14 cellular contexts compared by ENCODE assay signal in genomic region chr19:13983213-13983889, GRCh38. TPM values are rescaled to one million over a fixed set of nuclear protein-coding genes. Genes with fewer than 3 reads are reported as not detected.
DNase-seq lines count a peak whose midpoint lies in the region; FAIRE-seq and TF ChIP-seq lines count a peak whose summit lies in the region.
"Had no signal": no experiment of that assay in that cellular context is flagged by ENCODE, and none has a peak within 500 bp of the region (broad histone marks: within the 10 kb centered on the region; RNA-seq: fewer than 3 reads in every experiment).

No MANE protein-coding gene starts in this region.

- H3K36me3 Mint-ChIP-seq in H9 (ENCODE audit: insufficient read depth in 1 of 3, low read depth in 3 of 3) = no peaks in the 10 kb centered on the region; a peak in 2 of 7 replicates

- no peaks in the 10 kb centered on the region for H3K79me1 ChIP-seq in H9 (ENCODE audit: insufficient read depth, low read depth, low read length, poor library complexity, severe bottlenecking)

- H2BK12ac ChIP-seq in H9 (ENCODE audit: insufficient read length, low read depth, low read length) = no peak overlapping the region

- no peak overlapping the region for H4K91ac ChIP-seq in H9 (ENCODE audit: insufficient read length, low read depth, low read length)

- H3K9me3 Mint-ChIP-seq in H9 = no peaks in the 10 kb centered on the region; a peak in 1 of 5 replicates

- H2AFZ ChIP-seq in H9 (ENCODE audit: low read length) = no peak overlapping the region

- no peaks in the 10 kb centered on the region for H3K79me2 ChIP-seq in H9 (ENCODE audit: insufficient read depth, low read length)

- peak overlapping the region; percentile 13; the same call in 1 of the 2 replicates for H3K14ac ChIP-seq in H9 (ENCODE audit: insufficient read depth, low read length)

- no peak overlapping the region for H2BK20ac ChIP-seq in H9 (ENCODE audit: low read depth, low read length, poor library complexity, severe bottlenecking)

- H3K27me3 ChIP-seq in H9 (ENCODE audit: insufficient read depth, low read length) (no peaks in the 10 kb centered on the region), Peyer's patch (no peaks in the 10 kb centered on the region), tibial artery (no peaks in the 10 kb centered on the region)
- H3K27me3 ChIP-seq: colonic mucosa, tibial nerve had no signal

- H2BK120ac ChIP-seq in H9 (ENCODE audit: low read depth, low read length, poor library complexity, severe bottlenecking) = no peak overlapping the region

- H3K27ac ChIP-seq in H9 (ENCODE audit: insufficient read length, low read depth, low read length) = no peak overlapping the region
- H3K27ac ChIP-seq in Peyer's patch = peak overlapping the region in 3 of 4 donors; percentile 63 to 96 (median 96)
- H3K27ac ChIP-seq in tibial artery = no peak overlapping the region
- H3K27ac ChIP-seq: colonic mucosa, HL-60 had no signal

- no peak overlapping the region for H3T11ph ChIP-seq in H9 (ENCODE audit: low read length)

- no peaks in the 10 kb centered on the region for H4K20me1 ChIP-seq in H9 (ENCODE audit: control insufficient read depth, insufficient read depth, insufficient read length)

- H3K9ac ChIP-seq in H9 (ENCODE audit: extremely low read depth, insufficient read length, low read length) = no peak overlapping the region

- peak; percentile 66 for DNase-seq in NCI-H82 (lab: John Stamatoyannopoulos, UW)
- DNase-seq in NCI-H82 treated with DMSO at 0.1 percent for 48 hours (lab: John Stamatoyannopoulos, UW; ENCODE audit: unreplicated experiment) = no peak
- no peak for DNase-seq in H9
- DNase-seq in Peyer's patch = peak in 2 of 3 donors; percentile 84 to 88
- peak; percentile 40 for DNase-seq in germinal center (ENCODE audit: low spot score)
- no peak for DNase-seq in H54 (ENCODE audit: insufficient read length, low spot score)
- no peak for DNase-seq in DMS79 treated with DMSO at 0.1 percent for 48 hours (lab: John Stamatoyannopoulos, UW)
- DNase-seq in tibial artery = no peak
- DNase-seq: colonic mucosa, GDM1 had no signal

- H3K4ac ChIP-seq in H9 (ENCODE audit: low read depth, low read length) = no peak overlapping the region

- H3K4me2 ChIP-seq in H9 (ENCODE audit: insufficient read depth, insufficient read length, low read length) = no peak overlapping the region

- H2BK15ac ChIP-seq in H9 (ENCODE audit: low read depth, low read length) = no peak overlapping the region

- H3K4me3 ChIP-seq in Peyer's patch (no peak overlapping the region), tibial artery (no peak overlapping the region)
- H3K4me3 ChIP-seq: colonic mucosa, tibial nerve had no signal

- no peak for TF ChIP-seq POLR2A in Peyer's patch (IDR thresholded peaks at IDR 0.05)
- TF ChIP-seq POLR2A in H54 (IDR thresholded peaks at IDR 0.05; ENCODE audit: low read depth, low read length) = no peak

- H4K8ac ChIP-seq in H9 (replicated peaks; ENCODE audit: insufficient read length, low read depth, low read length) = no peak overlapping the region

- no CpG with 5 or more reads among the region's 21 CpGs for WGBS in H9 (ENCODE audit: extremely low coverage, insufficient read length, low lambda C conversion rate)

- H3K56ac ChIP-seq in H9 (ENCODE audit: insufficient read length, low read depth, low read length) = no peak overlapping the region

- no peaks in the 10 kb centered on the region for H3K9me3 ChIP-seq in H9 (ENCODE audit: control insufficient read depth, low read depth, low read length)
- no peaks in the 10 kb centered on the region for H3K9me3 ChIP-seq in Peyer's patch
- no peaks in the 10 kb centered on the region for H3K9me3 ChIP-seq in tibial artery
- H3K9me3 ChIP-seq: colonic mucosa, tibial nerve had no signal

- no peak overlapping the region for H3K18ac ChIP-seq in H9 (ENCODE audit: insufficient read length, low read depth, low read length)

- no peaks in the 10 kb centered on the region for H3K27me3 Mint-ChIP-seq in H9 (ENCODE audit: low read depth)

- no peak overlapping the region for H4K5ac ChIP-seq in H9 (ENCODE audit: insufficient read length, low read depth, low read length)

- H3K4me1 Mint-ChIP-seq in H9 = peaks cover 37 to 49% of the 10 kb centered on the region in 2 experiments

- no peak overlapping the region for H2BK5ac ChIP-seq in H9 (ENCODE audit: insufficient read length, low read length)

- H3K4me3 Mint-ChIP-seq in H9 = no peak overlapping the region

- H3K27ac Mint-ChIP-seq in H9 = no peak overlapping the region

- TF ChIP-seq CTCF in H9 (conservative IDR thresholded peaks at IDR 0.05) = no peak
- no peak for TF ChIP-seq CTCF in Peyer's patch (IDR thresholded peaks at IDR 0.05)
- TF ChIP-seq CTCF in tibial artery (IDR thresholded peaks at IDR 0.05) = no peak

- H3K23me2 ChIP-seq in H9 (ENCODE audit: insufficient read length, low read depth, low read length, poor library complexity, severe bottlenecking) = no peaks in the 10 kb centered on the region

- H3K23ac ChIP-seq in H9 (ENCODE audit: insufficient read length, low read depth, low read length) = no peak overlapping the region

- no peak overlapping the region for H2AK5ac ChIP-seq in H9 (ENCODE audit: insufficient read length, low read length)

- H3K36me3 ChIP-seq in Peyer's patch = peaks cover 0 to 20% (median 0%) of the 10 kb centered on the region in 3 donors
- H3K36me3 ChIP-seq in tibial artery = peaks cover 0 to 25% (median 5%) of the 10 kb centered on the region in 3 donors
- H3K36me3 ChIP-seq: colonic mucosa had no signal

- no peak for FAIRE-seq in H54 (lab: Jason Lieb, UNC)

- H3K4me1 ChIP-seq in H9 (ENCODE audit: insufficient read depth, low read length) (peaks cover 3% of the 10 kb centered on the region; the same call in 1 of the 2 replicates), Peyer's patch (peaks cover 0 to 70% (median 35%) of the 10 kb centered on the region in 4 donors), tibial artery (peaks cover 0 to 31% (median 27%) of the 10 kb centered on the region in 4 donors)

- intact Hi-C loops in tibial artery (cut with DNase I; ENCODE audit: low total_unique reads) = no loop called here

RNA-seq across cellular contexts. Expression of gene RFX1, which starts 22.8 kb away (rescaled TPM):
- total RNA-seq in H9 (2021) = 19.2 and 21.4 TPM in 2 replicates
- total RNA-seq in Peyer's patch = 10 to 100 TPM in 2 of 4 donors, 1 to 10 TPM in 2; 5.8 to 19.0 (median 9.6) TPM

RNA-seq across cellular contexts. Expression of gene DCAF15, which starts 31.0 kb away (rescaled TPM):
- total RNA-seq in H9 (2021) = 82.2 and 82.5 TPM in 2 replicates
- total RNA-seq in Peyer's patch = 10 to 100 TPM; 15.8 to 64.4 (median 31.4) TPM

RNA-seq across cellular contexts. Expression of gene RLN3, which starts 44.6 kb away (rescaled TPM):
- total RNA-seq in H9 (2021) (not detected in 2 replicates), Peyer's patch (not detected)
- total RNA-seq: colonic mucosa, right cardiac atrium, RPMI7951, tibial nerve had no signal

RNA-seq across cellular contexts. Expression of gene PODNL1, which starts 45.1 kb away (rescaled TPM):
- 0.68 TPM in 2 replicates for total RNA-seq in H9 (2021)
- total RNA-seq in Peyer's patch = under 1 TPM in 1 of 4 donors, not detected in 3; 0.35 TPM

RNA-seq across cellular contexts. Expression of gene IL27RA, which starts 48.2 kb away (rescaled TPM):
- total RNA-seq in H9 (2021) (13.6 and 14.6 TPM in 2 replicates), Peyer's patch (1 to 10 TPM in 3 of 4 donors, under 1 TPM in 1; 0.85 to 7.4 (median 2.0) TPM)

Comparison
In these comparisons a context has a peak if more than half of its experiments do, and no peak if none do; other contexts are left out.
1. DNase-seq: peak in NCI-H82 (single experiment), Peyer's patch (2 of 3) and germinal center (single experiment); none in NCI-H82 treated with DMSO at 0.1 percent for 48 hours (single experiment), H9 (single experiment), H54 (single experiment), DMS79 treated with DMSO at 0.1 percent for 48 hours (single experiment) and tibial artery (0 of 2).
2. H3K27ac ChIP-seq: peak in Peyer's patch (3 of 4); none in H9 (single experiment) and tibial artery (0 of 2).